In genomic region chr15:90902656-90902995, GRCh38 we compare ENCODE assay signal across 8 cellular contexts. TPM values are rescaled to one million over a fixed set of nuclear protein-coding genes. Genes with fewer than 3 reads are reported as not detected.
DNase-seq lines count a peak whose midpoint lies in the region; TF ChIP-seq lines count a peak whose summit lies in the region.

No MANE protein-coding gene starts in this region.

- H4K20me1 ChIP-seq in KMS-11 (ENCODE audit: insufficient read depth): no peaks in the 10 kb centered on the region

- TF ChIP-seq CTCF in KMS-11 (conservative IDR thresholded peaks at IDR 0.05; ENCODE audit: low read depth, low read length) (no peak), ovary (IDR thresholded peaks at IDR 0.05) (no peak)

- intact Hi-C loops in ovary (cut with DNase I): loop anchor here in 1 of 4 donors (1.0 kb wide), 1 partner anchor 32 kb away; no protein-coding TSS in a partner anchor

- no peak overlapping the region; the same call in 1 of the 2 replicates for H3K4me2 ChIP-seq in KMS-11

- H3K9ac ChIP-seq in KMS-11: peak overlapping the region; percentile 64
- peak overlapping the region; percentile 79 to 80 for H3K9ac ChIP-seq in duodenal mucosa (ENCODE audit: low read depth in 1 of 2, low read length in 2 of 2)

- DNase-seq in GM03348 (ENCODE audit: low spot score) (peak; percentile 80), ovary (no peak), islet precursor cell (no peak), GM19238 (ENCODE audit: insufficient read length, low spot score) (no peak), HuH-7.5 (ENCODE audit: low spot score) (no peak), amniotic stem cell (lab: John Stamatoyannopoulos, UW) (no peak)

- H3K27ac ChIP-seq in KMS-11 (peak overlapping the region; percentile 70; the same call in 1 of the 2 replicates), duodenal mucosa (ENCODE audit: low read depth, low read length) (peak overlapping the region; percentile 91), ovary (peak overlapping the region; percentile 83 to 91)

- no peak for TF ChIP-seq POLR2A in ovary (IDR thresholded peaks at IDR 0.05)

- peaks cover 7% of the 10 kb centered on the region; the same call in 1 of the 2 replicates for H3K79me2 ChIP-seq in KMS-11 (ENCODE audit: insufficient read depth, low read depth)

- H3K9me3 ChIP-seq in duodenal mucosa (ENCODE audit: control insufficient read depth in 1 of 2, low read length in 2 of 2) (no peaks in the 10 kb centered on the region), ovary (no peaks in the 10 kb centered on the region)

- H3K4me3 ChIP-seq in KMS-11 (IDR thresholded peaks at IDR 0.05; ENCODE audit: insufficient read depth, low read depth, low read length): no peak overlapping the region
- peak overlapping the region; percentile 65 to 76 for H3K4me3 ChIP-seq in duodenal mucosa (ENCODE audit: low read depth in 1 of 2, low read length in 2 of 2)
- H3K4me3 ChIP-seq in ovary: peak overlapping the region; percentile 48

- TF ChIP-seq EP300 in ovary (IDR thresholded peaks at IDR 0.05): no peak

- H3K27me3 ChIP-seq in KMS-11 (ENCODE audit: insufficient read depth, low read depth): no peaks in the 10 kb centered on the region
- H3K27me3 ChIP-seq in duodenal mucosa (ENCODE audit: control insufficient read depth in 1 of 2, insufficient read depth in 2 of 2, low read length in 2 of 2): no peaks in the 10 kb centered on the region
- no peaks in the 10 kb centered on the region for H3K27me3 ChIP-seq in ovary

- H3K4me1 ChIP-seq in KMS-11 (ENCODE audit: low read depth, poor library complexity, severe bottlenecking) (peaks cover 16% of the 10 kb centered on the region), duodenal mucosa (ENCODE audit: control insufficient read depth in 1 of 2, insufficient read depth in 2 of 2, low read length in 2 of 2) (peaks cover 14 to 15% of the 10 kb centered on the region in 2 donors), ovary (ENCODE audit: insufficient read depth) (peaks cover 2% of the 10 kb centered on the region)

- WGBS in ovary, 3 donors: 0 to 1% (median 0%) methylated on average over 25 to 60 of the region's 60 CpGs

- peak overlapping the region; percentile 80 for H2AFZ ChIP-seq in KMS-11 (ENCODE audit: low read depth)

- H3K36me3 ChIP-seq in KMS-11 (ENCODE audit: insufficient read depth) (no peaks in the 10 kb centered on the region), duodenal mucosa (ENCODE audit: control insufficient read depth in 1 of 2, insufficient read depth in 2 of 2, low read length in 2 of 2) (peaks cover 23 to 29% of the 10 kb centered on the region in 2 donors), ovary (no peaks in the 10 kb centered on the region)

RNA-seq across cellular contexts. Expression of gene MAN2A2, which starts 0.5 kb away (rescaled TPM):
- 10 to 100 TPM; 25.3 to 66.5 (median 39.5) TPM for total RNA-seq in ovary
- polyA plus RNA-seq in ovary: 10 to 100 TPM; 25.8 to 29.1 TPM

RNA-seq across cellular contexts. Expression of gene FES, which starts 18.3 kb away (rescaled TPM):
- 10 to 100 TPM; 20.0 to 37.2 (median 24.8) TPM for total RNA-seq in ovary
- 10 to 100 TPM in 1 of 2 donors, 1 to 10 TPM in 1; 2.2 to 25.6 TPM for polyA plus RNA-seq in ovary

RNA-seq across cellular contexts. Expression of gene HDDC3, which starts 29.7 kb away (rescaled TPM):
- total RNA-seq in ovary: 10 to 100 TPM; 11.7 to 17.2 (median 13.5) TPM
- polyA plus RNA-seq in ovary: 10 to 100 TPM; 13.0 to 13.1 TPM

RNA-seq across cellular contexts. Expression of gene UNC45A, which starts 32.5 kb away (rescaled TPM):
- 10 to 100 TPM; 26.2 to 75.6 (median 56.1) TPM for total RNA-seq in ovary
- polyA plus RNA-seq in ovary: 10 to 100 TPM; 30.5 to 50.8 TPM

RNA-seq across cellular contexts. Expression of gene FURIN, which starts 34.2 kb away (rescaled TPM):
- 10 to 100 TPM; 17.9 to 38.6 (median 35.1) TPM for total RNA-seq in ovary
- polyA plus RNA-seq in ovary: 10 to 100 TPM in 1 of 2 donors, 1 to 10 TPM in 1; 6.2 to 33.7 TPM
